In genomic region chr9:122122903-122123632, GRCh38 we compare ENCODE assay signal across 8 cellular contexts. TPM values are rescaled to one million over a fixed set of nuclear protein-coding genes. Genes with fewer than 3 reads are reported as not detected.
DNase-seq lines count a peak whose midpoint lies in the region; ATAC-seq and TF ChIP-seq lines count a peak whose summit lies in the region.

No MANE protein-coding gene starts in this region.

- H3K79me1 ChIP-seq in neuronal stem cell (ENCODE audit: low read depth, low read length): no peaks in the 10 kb centered on the region

- H3K79me2 ChIP-seq in OCI-LY3 (ENCODE audit: low read length): no peaks in the 10 kb centered on the region

- H2BK12ac ChIP-seq in neuronal stem cell (ENCODE audit: low read length): no peak overlapping the region

- no peak overlapping the region for H3K27ac ChIP-seq in OCI-LY3 (ENCODE audit: low read length)
- no peak overlapping the region for H3K27ac ChIP-seq in neuronal stem cell (replicated peaks; ENCODE audit: low read length)

- H3K27me3 ChIP-seq in OCI-LY3 (ENCODE audit: low read depth, low read length) (0 out of 2 replicates have a peak, but pooled peaks cover 8% of the 10 kb centered on the region), neuronal stem cell (ENCODE audit: control insufficient read depth in 3 of 3, insufficient read depth in 3 of 3, low read depth in 1 of 3, low read length in 3 of 3) (peaks cover 4 to 38% (median 30%) of the 10 kb centered on the region in 3 experiments)

- no peaks in the 10 kb centered on the region for H4K20me1 ChIP-seq in OCI-LY3 (ENCODE audit: insufficient read depth, low read length)

- TF ChIP-seq CTCF in OCI-LY3 (IDR thresholded peaks at IDR 0.05; ENCODE audit: low read depth, low read length): peak; percentile 100
- peak; percentile 100 for TF ChIP-seq CTCF in fibroblast of mammary gland (conservative IDR thresholded peaks at IDR 0.05; ENCODE audit: control insufficient read depth, insufficient read depth, low read depth, low read length)

- H4K91ac ChIP-seq in neuronal stem cell (ENCODE audit: low read depth, low read length, poor library complexity): no peak overlapping the region

- H3K9ac ChIP-seq in OCI-LY3 (ENCODE audit: low read length) (no peak overlapping the region), neuronal stem cell (ENCODE audit: low read depth, low read length, poor library complexity) (no peak overlapping the region)

- H2BK120ac ChIP-seq in neuronal stem cell (ENCODE audit: low read depth, low read length): no peak overlapping the region

- peak overlapping the region; percentile 56 for H2BK15ac ChIP-seq in neuronal stem cell (ENCODE audit: low read length)

- H3K4me3 ChIP-seq in OCI-LY3 (ENCODE audit: low read length) (peak overlapping the region; percentile 32), fibroblast of mammary gland (ENCODE audit: control insufficient read depth, low read depth, low read length) (no peak overlapping the region), neuronal stem cell (ENCODE audit: low read length in 2 of 2) (no peak overlapping the region)

- no CpG with 5 or more reads among the region's 13 CpGs for WGBS in neuronal stem cell (ENCODE audit: extremely low coverage in 2 of 2, insufficient read length in 2 of 2, insufficient replicate concordance in 1 of 2), 2 donors

- H3K4me1 ChIP-seq in OCI-LY3 (ENCODE audit: low read length) (peaks cover 13% of the 10 kb centered on the region), neuronal stem cell (ENCODE audit: control insufficient read depth in 2 of 2, insufficient read depth in 1 of 2, low read depth in 1 of 2, low read length in 2 of 2) (peaks cover 8 to 9% of the 10 kb centered on the region in 2 donors)

- no peak overlapping the region for H2AK5ac ChIP-seq in neuronal stem cell (ENCODE audit: low read depth, low read length)

- H3K18ac ChIP-seq in neuronal stem cell (ENCODE audit: low read length): no peak overlapping the region

- no peaks in the 10 kb centered on the region for H3K36me3 ChIP-seq in OCI-LY3 (replicated peaks; ENCODE audit: low read depth, low read length)
- H3K36me3 ChIP-seq in neuronal stem cell (replicated peaks in 1 of 2; ENCODE audit: control insufficient read depth in 2 of 2, insufficient read depth in 2 of 2, low read length in 2 of 2): no peaks in the 10 kb centered on the region

- peak; percentile 35 for DNase-seq in DMS53 treated with DMSO at 0.1 percent for 48 hours (lab: John Stamatoyannopoulos, UW; ENCODE audit: unreplicated experiment)
- peak; percentile 77 for DNase-seq in activated T-cell treated with anti-CD3 and anti-CD28 coated beads, Interleukin-2, amount 50 U/mL, for 1 hour
- DNase-seq in fibroblast of mammary gland (ENCODE audit: low read depth): peak; percentile 64
- peak; percentile 80 for DNase-seq in neuronal stem cell (ENCODE audit: low spot score)
- peak; percentile 42 for DNase-seq in stromal cell of bone marrow (ENCODE audit: low read depth)

- H3K9me3 ChIP-seq in OCI-LY3 (ENCODE audit: insufficient read depth, low read length) (no peaks in the 10 kb centered on the region), neuronal stem cell (replicated peaks in 1 of 2; ENCODE audit: control insufficient read depth in 2 of 2, insufficient read depth in 1 of 2, low read depth in 1 of 2, low read length in 2 of 2) (no peaks in the 10 kb centered on the region)

- no peak overlapping the region for H3K4ac ChIP-seq in neuronal stem cell (ENCODE audit: low read length)

- H4K8ac ChIP-seq in neuronal stem cell (ENCODE audit: low read depth, low read length): no peak overlapping the region

- H3K4me2 ChIP-seq in OCI-LY3 (ENCODE audit: low read length) (peak overlapping the region; percentile 40), neuronal stem cell (ENCODE audit: insufficient read depth, low read length, poor library complexity, severe bottlenecking) (no peak overlapping the region)

- ATAC-seq in HG03175 (IDR thresholded peaks at IDR 0.05; ENCODE audit: unreplicated experiment) (peak; percentile 50), GM21737 (IDR thresholded peaks at IDR 0.05; ENCODE audit: unreplicated experiment) (no peak)

- H3K14ac ChIP-seq in neuronal stem cell (ENCODE audit: low read length): no peak overlapping the region

- H3K23ac ChIP-seq in neuronal stem cell (ENCODE audit: low read depth, low read length, poor library complexity): no peak overlapping the region

- H2AFZ ChIP-seq in OCI-LY3 (ENCODE audit: low read depth, low read length) (peak overlapping the region; percentile 85), neuronal stem cell (ENCODE audit: low read length) (no peak overlapping the region)

- H2BK5ac ChIP-seq in neuronal stem cell (ENCODE audit: low read length): no peak overlapping the region

RNA-seq across cellular contexts. Expression of gene TTLL11, which starts 30.0 kb away (rescaled TPM):
- polyA plus RNA-seq in neuronal stem cell (2013, experiment 1 of 2): 2.0 TPM
- polyA plus RNA-seq in neuronal stem cell (2013, experiment 2 of 2): 1.4 TPM

RNA-seq across cellular contexts. Expression of gene NDUFA8, which starts 36.5 kb away (rescaled TPM):
- polyA plus RNA-seq in neuronal stem cell (2013, experiment 1 of 2): 74.6 TPM
- 76.8 TPM for polyA plus RNA-seq in neuronal stem cell (2013, experiment 2 of 2)

RNA-seq across cellular contexts. Expression of gene MORN5, which starts 36.6 kb away (rescaled TPM):
- polyA plus RNA-seq in neuronal stem cell (2013, experiment 1 of 2): 0.61 TPM
- polyA plus RNA-seq in neuronal stem cell (2013, experiment 2 of 2): 1.4 TPM
